In the genomic region with DNA sequence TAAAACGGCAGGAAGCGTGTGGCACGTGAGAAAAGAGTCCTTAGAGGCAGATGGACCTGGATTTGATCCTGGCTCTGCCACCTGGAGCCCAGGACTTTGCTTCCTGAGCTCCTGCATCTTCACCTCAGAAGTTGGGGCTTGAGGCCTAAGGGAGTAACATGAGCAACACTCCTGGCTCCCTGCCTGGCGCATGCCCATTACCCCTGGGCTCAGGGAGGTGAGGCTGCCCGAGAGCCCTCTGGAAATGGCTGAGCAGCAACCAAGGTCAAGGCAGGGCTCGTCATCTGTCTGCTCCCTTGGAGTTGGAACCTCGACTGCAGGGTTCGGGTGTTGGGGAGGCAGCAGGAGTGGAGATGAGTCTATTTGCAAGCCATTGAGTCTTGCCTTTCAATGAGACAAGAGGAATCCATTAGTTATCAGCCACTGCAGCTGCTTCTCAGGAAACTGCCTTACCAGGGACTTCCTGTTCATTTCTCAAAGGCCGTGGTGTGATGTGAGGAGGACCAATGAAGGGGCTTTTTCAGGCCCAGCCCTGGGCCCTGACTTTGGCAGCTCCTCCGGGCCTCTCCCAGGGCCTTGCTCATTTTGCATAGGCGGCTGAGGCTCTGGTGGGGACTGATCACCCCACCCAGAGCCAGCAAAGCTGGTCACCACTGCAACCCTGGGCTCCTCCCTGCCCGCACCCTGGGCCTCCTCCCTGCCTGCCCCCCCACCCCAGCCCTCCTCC, we compare ENCODE assay signal across 8 cellular contexts. TPM values are rescaled to one million over a fixed set of nuclear protein-coding genes. Genes with fewer than 3 reads are reported as not detected.
A peak's percentile ranks its signal among the peaks of the same experiment; 100 is the strongest.
DNase-seq lines count a peak whose midpoint lies in the region; ATAC-seq and TF ChIP-seq lines count a peak whose summit lies in the region.

No MANE protein-coding gene starts in this region.

- H3K4me3 Mint-ChIP-seq in natural killer cell treated with Interleukin-12 subunit alpha and Interleukin-12 subunit beta and Interleukin-15 and Interleukin-18, amount 100 ng/mL, for 72 hours: peak overlapping the region; percentile 56

- no peaks in the 10 kb centered on the region for H3K9me3 Mint-ChIP-seq in natural killer cell treated with Interleukin-12 subunit alpha and Interleukin-12 subunit beta and Interleukin-15 and Interleukin-18, amount 100 ng/mL, for 72 hours

- peak; percentile 88 for ATAC-seq in GM21786 (IDR thresholded peaks at IDR 0.05; ENCODE audit: unreplicated experiment)
- ATAC-seq in natural killer cell treated with Interleukin-12 subunit alpha and Interleukin-12 subunit beta and Interleukin-15 and Interleukin-18, amount 100 ng/mL, for 72 hours: peak; percentile 99

- peaks cover 41 to 52% of the 10 kb centered on the region in 2 donors for H3K4me1 Mint-ChIP-seq in natural killer cell treated with Interleukin-12 subunit alpha and Interleukin-12 subunit beta and Interleukin-15 and Interleukin-18, amount 100 ng/mL, for 72 hours (ENCODE audit: low read depth in 2 of 2)

- DNase-seq in NCI-H2227 (lab: John Stamatoyannopoulos, UW; ENCODE audit: unreplicated experiment) (peak; percentile 40), NCI-H2227 treated with DMSO at 0.1 percent for 48 hours (lab: John Stamatoyannopoulos, UW) (no peak), LHCN-M2 (ENCODE audit: low read depth) (peak; percentile 54), UCSD-AML1 (lab: John Stamatoyannopoulos, UW; ENCODE audit: unreplicated experiment) (peak; percentile 90), erythroblast (lab: John Stamatoyannopoulos, UW) (peak; percentile 93 to 97), amniotic stem cell (lab: John Stamatoyannopoulos, UW) (no peak)
- peak; percentile 91 for DNase-seq in natural killer cell treated with Interleukin-12 subunit alpha and Interleukin-12 subunit beta and Interleukin-15 and Interleukin-18, amount 100 ng/mL, for 72 hours (ENCODE audit: low spot score)

- H3K27ac Mint-ChIP-seq in natural killer cell treated with Interleukin-12 subunit alpha and Interleukin-12 subunit beta and Interleukin-15 and Interleukin-18, amount 100 ng/mL, for 72 hours: peak overlapping the region; percentile 92 to 93

- H3K27me3 Mint-ChIP-seq in natural killer cell treated with Interleukin-12 subunit alpha and Interleukin-12 subunit beta and Interleukin-15 and Interleukin-18, amount 100 ng/mL, for 72 hours: no peaks in the 10 kb centered on the region

- no peaks in the 10 kb centered on the region for H3K36me3 Mint-ChIP-seq in natural killer cell treated with Interleukin-12 subunit alpha and Interleukin-12 subunit beta and Interleukin-15 and Interleukin-18, amount 100 ng/mL, for 72 hours

- peak; percentile 96 for TF ChIP-seq POLR2A in erythroblast (IDR thresholded peaks at IDR 0.05; ENCODE audit: low read length)

RNA-seq across cellular contexts. Expression of gene FADS2, which starts 6.3 kb away (rescaled TPM):
- total RNA-seq in LHCN-M2 (2014; rRNA removed): 37.1 and 45.5 TPM in 2 replicates
- 79.0 TPM for polyA plus RNA-seq in LHCN-M2 (2012)
- 10 to 100 TPM; 69.1 to 90.1 TPM for total RNA-seq in natural killer cell treated with Interleukin-12 subunit alpha and Interleukin-12 subunit beta and Interleukin-15 and Interleukin-18, amount 100 ng/mL, for 72 hours

RNA-seq across cellular contexts. Expression of gene FADS1, which starts 17.6 kb away (rescaled TPM):
- total RNA-seq in LHCN-M2 (2014; rRNA removed): 65.0 and 83.9 TPM in 2 replicates
- polyA plus RNA-seq in LHCN-M2 (2012): 37.1 TPM
- total RNA-seq in natural killer cell treated with Interleukin-12 subunit alpha and Interleukin-12 subunit beta and Interleukin-15 and Interleukin-18, amount 100 ng/mL, for 72 hours: 10 to 100 TPM; 50.4 to 56.5 TPM

RNA-seq across cellular contexts. Expression of gene FEN1, which starts 41.7 kb away (rescaled TPM):
- total RNA-seq in LHCN-M2 (2014; rRNA removed): 121 and 129 TPM in 2 replicates
- 59.1 TPM for polyA plus RNA-seq in LHCN-M2 (2012)
- 100 to 1,000 TPM in 1 of 2 donors, 10 to 100 TPM in 1; 75.8 to 155 TPM for total RNA-seq in natural killer cell treated with Interleukin-12 subunit alpha and Interleukin-12 subunit beta and Interleukin-15 and Interleukin-18, amount 100 ng/mL, for 72 hours

RNA-seq across cellular contexts. Expression of gene TMEM258, which starts 42.0 kb away (rescaled TPM):
- total RNA-seq in LHCN-M2 (2014; rRNA removed): 46.0 and 58.6 TPM in 2 replicates
- polyA plus RNA-seq in LHCN-M2 (2012): 397 TPM
- total RNA-seq in natural killer cell treated with Interleukin-12 subunit alpha and Interleukin-12 subunit beta and Interleukin-15 and Interleukin-18, amount 100 ng/mL, for 72 hours: 100 to 1,000 TPM; 119 to 133 TPM

RNA-seq across cellular contexts. Expression of gene FADS3, which starts 56.9 kb away (rescaled TPM):
- total RNA-seq in LHCN-M2 (2014; rRNA removed): 293 and 313 TPM in 2 replicates
- polyA plus RNA-seq in LHCN-M2 (2012): 189 TPM
- total RNA-seq in natural killer cell treated with Interleukin-12 subunit alpha and Interleukin-12 subunit beta and Interleukin-15 and Interleukin-18, amount 100 ng/mL, for 72 hours: 10 to 100 TPM; 13.2 to 14.0 TPM

Comparison
In these comparisons a context has a peak if more than half of its experiments do, and no peak if none do; other contexts are left out.
1. DNase-seq: peak in NCI-H2227 (single experiment), LHCN-M2 (single experiment), UCSD-AML1 (single experiment), erythroblast (2 of 2) and natural killer cell treated with Interleukin-12 subunit alpha and Interleukin-12 subunit beta and Interleukin-15 and Interleukin-18, amount 100 ng/mL, for 72 hours (single experiment); none in NCI-H2227 treated with DMSO at 0.1 percent for 48 hours (single experiment) and amniotic stem cell (single experiment).